ENCODE assay signal across 6 cellular contexts in the genomic region with DNA sequence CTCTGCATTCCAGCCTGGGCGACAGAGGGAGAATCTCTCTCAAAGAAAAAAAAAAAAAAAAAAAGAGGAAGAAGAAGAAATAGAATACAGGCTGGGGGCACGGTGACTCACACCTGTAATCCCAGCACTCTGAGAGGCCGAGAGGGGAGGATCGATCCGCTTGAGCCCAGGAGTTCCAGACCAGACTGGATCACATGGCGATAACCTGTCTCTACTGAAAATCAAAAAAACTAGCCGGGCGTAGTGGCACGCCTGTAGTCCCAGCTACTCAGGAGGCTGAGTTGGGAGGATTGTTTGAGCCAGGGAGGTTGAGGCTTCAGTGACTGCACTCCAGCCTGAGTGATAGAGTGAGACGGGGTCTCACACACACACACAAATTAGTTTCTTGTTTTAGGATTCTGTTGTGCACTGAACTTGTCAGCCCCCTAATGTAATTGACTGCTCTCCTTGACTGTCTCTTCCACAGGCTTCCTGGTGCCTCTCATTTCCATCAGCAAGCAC. TPM values are rescaled to one million over a fixed set of nuclear protein-coding genes. Genes with fewer than 3 reads are reported as not detected.
DNase-seq lines count a peak whose midpoint lies in the region; FAIRE-seq and TF ChIP-seq lines count a peak whose summit lies in the region.

No MANE protein-coding gene starts in this region.

- H3K4me1 Mint-ChIP-seq in activated naive CD4-positive, alpha-beta T cell treated with anti-CD3 and anti-CD28 coated beads, Interleukin-2, amount 50 U/mL, for 24 hours, result peaks cover 60% of the 10 kb centered on the region
- H3K4me1 Mint-ChIP-seq in brain (peaks cover 44% of the 10 kb centered on the region), nephron (peaks cover 39% of the 10 kb centered on the region)

- no peak for DNase-seq in activated naive CD4-positive, alpha-beta T cell (lab: John Stamatoyannopoulos, UW)
- DNase-seq in 8988T (no peak), GM12892 (ENCODE audit: insufficient read length) (no peak)

- peak overlapping the region; percentile 97 for H3K4me3 Mint-ChIP-seq in activated naive CD4-positive, alpha-beta T cell treated with anti-CD3 and anti-CD28 coated beads, Interleukin-2, amount 50 U/mL, for 24 hours
- H3K4me3 Mint-ChIP-seq in brain (peak overlapping the region; percentile 90 to 97 (median 96)), nephron (peak overlapping the region; percentile 89 to 99 (median 91))

- peak overlapping the region; percentile 98 for H3K27ac Mint-ChIP-seq in activated naive CD4-positive, alpha-beta T cell treated with anti-CD3 and anti-CD28 coated beads, Interleukin-2, amount 50 U/mL, for 24 hours
- H3K27ac Mint-ChIP-seq in brain (peak overlapping the region; percentile 97 to 100 (median 100)), nephron (peak overlapping the region; percentile 99 to 100 (median 99))

- no peak for FAIRE-seq in GM12892 (lab: Jason Lieb, UNC)

- no peak for TF ChIP-seq POLR2A in GM12892 (IDR thresholded peaks at IDR 0.05; ENCODE audit: low read depth, low read length)

- peaks cover 7% of the 10 kb centered on the region for H3K36me3 Mint-ChIP-seq in activated naive CD4-positive, alpha-beta T cell treated with anti-CD3 and anti-CD28 coated beads, Interleukin-2, amount 50 U/mL, for 24 hours
- H3K36me3 Mint-ChIP-seq in brain (peaks cover 26% of the 10 kb centered on the region), nephron (ENCODE audit: low read depth) (peaks cover 21% of the 10 kb centered on the region)

- no peaks in the 10 kb centered on the region for H3K27me3 Mint-ChIP-seq in activated naive CD4-positive, alpha-beta T cell treated with anti-CD3 and anti-CD28 coated beads, Interleukin-2, amount 50 U/mL, for 24 hours
- H3K27me3 Mint-ChIP-seq in brain (peaks cover 15% of the 10 kb centered on the region), nephron (ENCODE audit: low read depth) (no peaks in the 10 kb centered on the region)

- no peaks in the 10 kb centered on the region for H3K9me3 Mint-ChIP-seq in activated naive CD4-positive, alpha-beta T cell treated with anti-CD3 and anti-CD28 coated beads, Interleukin-2, amount 50 U/mL, for 24 hours
- H3K9me3 Mint-ChIP-seq in brain, result peaks cover 0 to 2% (median 0%) of the 10 kb centered on the region in 5 experiments
- no peaks in the 10 kb centered on the region for H3K9me3 Mint-ChIP-seq in nephron

- no peak for TF ChIP-seq CTCF in brain (conservative IDR thresholded peaks at IDR 0.05)
- no peak for TF ChIP-seq CTCF in nephron (IDR thresholded peaks at IDR 0.05; ENCODE audit: unreplicated experiment in 3 of 3)

RNA-seq across cellular contexts. Expression of a gene that starts 1.0 kb away (rescaled TPM):
- polyA plus RNA-seq in brain (ENCODE audit: insufficient read depth, low read depth, low replicate concordance), result 105 TPM
- 38.1 TPM for polyA plus RNA-seq in GM12892 (2012; ENCODE audit: missing spikeins)

RNA-seq across cellular contexts. Expression of a gene that starts 10.7 kb away (rescaled TPM):
- 71.7 TPM for polyA plus RNA-seq in brain (ENCODE audit: insufficient read depth, low read depth, low replicate concordance)
- polyA plus RNA-seq in GM12892 (2012; ENCODE audit: missing spikeins), result 60.0 TPM

RNA-seq across cellular contexts. Expression of a gene that starts 11.2 kb away (rescaled TPM):
- polyA plus RNA-seq in brain (ENCODE audit: insufficient read depth, low read depth, low replicate concordance), result 330 TPM
- 297 TPM for polyA plus RNA-seq in GM12892 (2012; ENCODE audit: missing spikeins)

RNA-seq across cellular contexts. Expression of a gene that starts 19.6 kb away (rescaled TPM):
- 1.8 TPM for polyA plus RNA-seq in brain (ENCODE audit: insufficient read depth, low read depth, low replicate concordance)
- polyA plus RNA-seq in GM12892 (2012; ENCODE audit: missing spikeins), result 1.4 TPM

RNA-seq across cellular contexts. Expression of a gene that starts 27.5 kb away (rescaled TPM):
- polyA plus RNA-seq in brain (ENCODE audit: insufficient read depth, low read depth, low replicate concordance), result 40.2 TPM
- polyA plus RNA-seq in GM12892 (2012; ENCODE audit: missing spikeins), result 16.0 TPM
